Comparison of ENCODE assay signal across 8 cellular contexts in genomic region chr4:112060212-112060611, GRCh38.
DNase-seq lines count a peak whose midpoint lies in the region; ATAC-seq and TF ChIP-seq lines count a peak whose summit lies in the region.

No MANE protein-coding gene starts in this region.

- peak; percentile 54 for ATAC-seq in GM18907 (IDR thresholded peaks at IDR 0.05; ENCODE audit: unreplicated experiment)
- ATAC-seq in HG03196 (IDR thresholded peaks at IDR 0.05; ENCODE audit: unreplicated experiment): no peak
- ATAC-seq in activated CD4-positive, alpha-beta T cell treated with anti-CD3 and anti-CD28 coated beads for 36 hours: no peak

- intact Hi-C loops in activated CD4-positive, alpha-beta T cell treated with anti-CD3 and anti-CD28 coated beads for 36 hours (cut with DNase I, micrococcal nuclease): no loop called here

- peaks cover 3% of the 10 kb centered on the region for H3K27me3 ChIP-seq in AG04450 (ENCODE audit: control insufficient read depth, insufficient read depth, low read length)

- CTCF ChIA-PET in AG04450 (lab: Charles Lee): interaction anchor here (0.6 to 0.9 kb wide), 3 partner anchors 10 to 53 kb away, joined by 3 read pairs; no protein-coding TSS in a partner anchor
- CTCF ChIA-PET in activated CD4-positive, alpha-beta T cell treated with anti-CD3 and anti-CD28 coated beads for 36 hours (lab: Charles Lee): interaction anchor here (0.6 kb wide), 1 partner anchor 370 kb away, joined by 3 read pairs; no protein-coding TSS in a partner anchor

- H3K9me3 ChIP-seq in AG04450 (ENCODE audit: control insufficient read depth, insufficient read depth, low read length): no peaks in the 10 kb centered on the region

- POLR2A ChIA-PET in AG04450 (lab: Yijun Ruan, JAX): no interaction called here
- POLR2A ChIA-PET in activated CD4-positive, alpha-beta T cell treated with anti-CD3 and anti-CD28 coated beads for 36 hours (lab: Charles Lee): no interaction called here

- no peaks in the 10 kb centered on the region for H3K4me1 Mint-ChIP-seq in activated T-cell treated with anti-CD3 and anti-CD28 coated beads, Interleukin-2, amount 50 U/mL, for 24 hours (ENCODE audit: low read depth)
- no peaks in the 10 kb centered on the region for H3K4me1 Mint-ChIP-seq in activated CD4-positive, alpha-beta T cell treated with anti-CD3 and anti-CD28 coated beads for 36 hours

- no peaks in the 10 kb centered on the region for H3K9me3 Mint-ChIP-seq in activated T-cell treated with anti-CD3 and anti-CD28 coated beads, Interleukin-2, amount 50 U/mL, for 24 hours
- H3K9me3 Mint-ChIP-seq in activated CD4-positive, alpha-beta T cell treated with anti-CD3 and anti-CD28 coated beads for 36 hours (ENCODE audit: low read depth): no peaks in the 10 kb centered on the region

- no peak overlapping the region for H3K27ac Mint-ChIP-seq in activated T-cell treated with anti-CD3 and anti-CD28 coated beads, Interleukin-2, amount 50 U/mL, for 24 hours
- no peak overlapping the region for H3K27ac Mint-ChIP-seq in activated CD4-positive, alpha-beta T cell treated with anti-CD3 and anti-CD28 coated beads for 36 hours

- peak; percentile 51 for TF ChIP-seq CTCF in AG04450 (IDR thresholded peaks at IDR 0.05; ENCODE audit: low read depth, low read length)
- peak; percentile 70 for TF ChIP-seq CTCF in fibroblast of mammary gland (conservative IDR thresholded peaks at IDR 0.05; ENCODE audit: control insufficient read depth, insufficient read depth, low read depth, low read length)

- no peak overlapping the region for H3K4me3 Mint-ChIP-seq in activated T-cell treated with anti-CD3 and anti-CD28 coated beads, Interleukin-2, amount 50 U/mL, for 24 hours
- H3K4me3 Mint-ChIP-seq in activated CD4-positive, alpha-beta T cell treated with anti-CD3 and anti-CD28 coated beads for 36 hours: no peak overlapping the region

- peaks cover 4% of the 10 kb centered on the region for H3K27me3 Mint-ChIP-seq in activated T-cell treated with anti-CD3 and anti-CD28 coated beads, Interleukin-2, amount 50 U/mL, for 24 hours
- H3K27me3 Mint-ChIP-seq in activated CD4-positive, alpha-beta T cell treated with anti-CD3 and anti-CD28 coated beads for 36 hours: peaks cover 7% of the 10 kb centered on the region

- H3K4me3 ChIP-seq in AG04450 (ENCODE audit: low read depth, low read length): no peak overlapping the region
- H3K4me3 ChIP-seq in fibroblast of mammary gland (ENCODE audit: control insufficient read depth, low read depth, low read length): no peak overlapping the region

- no peak overlapping the region for H3K27ac ChIP-seq in AG04450 (ENCODE audit: low read depth, low read length)

- no peak for DNase-seq in AG04450 (ENCODE audit: low read depth, low spot score)
- DNase-seq in NCI-H69 (lab: John Stamatoyannopoulos, UW): peak; percentile 61
- DNase-seq in fibroblast of mammary gland (ENCODE audit: low read depth): peak; percentile 54
- no peak for DNase-seq in activated T-cell treated with anti-CD3 and anti-CD28 coated beads, Interleukin-2, amount 50 U/mL, for 24 hours
- no peak for DNase-seq in anterior cingulate cortex (lab: John Stamatoyannopoulos, UW)
- no peak for DNase-seq in activated CD4-positive, alpha-beta T cell treated with anti-CD3 and anti-CD28 coated beads for 36 hours

- H3K36me3 Mint-ChIP-seq in activated T-cell treated with anti-CD3 and anti-CD28 coated beads, Interleukin-2, amount 50 U/mL, for 24 hours (ENCODE audit: low read depth): no peaks in the 10 kb centered on the region
- no peaks in the 10 kb centered on the region for H3K36me3 Mint-ChIP-seq in activated CD4-positive, alpha-beta T cell treated with anti-CD3 and anti-CD28 coated beads for 36 hours (ENCODE audit: low read depth)

Comparison
In these comparisons a context has a peak if more than half of its experiments do, and no peak if none do; other contexts are left out.
1. DNase-seq: peak in NCI-H69 (single experiment) and fibroblast of mammary gland (single experiment); none in AG04450 (single experiment), activated T-cell treated with anti-CD3 and anti-CD28 coated beads, Interleukin-2, amount 50 U/mL, for 24 hours (single experiment), anterior cingulate cortex (0 of 58) and activated CD4-positive, alpha-beta T cell treated with anti-CD3 and anti-CD28 coated beads for 36 hours (single experiment).